In the genomic region with DNA sequence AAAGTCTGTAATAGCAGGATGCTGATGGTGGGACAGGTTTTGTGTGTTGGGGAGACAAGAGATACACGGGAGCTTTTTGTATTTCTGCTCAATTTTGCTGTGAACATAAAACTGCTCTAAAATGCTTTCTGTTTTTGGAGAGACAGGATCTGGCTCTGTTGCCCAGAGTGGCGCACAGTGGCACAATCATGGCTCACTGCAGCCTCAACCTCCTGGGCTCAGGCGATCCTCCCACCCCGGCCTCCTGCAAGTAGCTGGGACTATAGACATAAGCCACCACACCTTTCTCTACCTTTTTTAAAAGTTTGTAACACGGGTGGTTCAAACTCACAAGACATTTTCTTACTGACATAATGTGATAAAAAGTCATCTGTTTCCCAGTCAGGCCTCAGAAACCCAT, we compare ENCODE assay signal across 15 cellular contexts. TPM values are rescaled to one million over a fixed set of nuclear protein-coding genes. Genes with fewer than 3 reads are reported as not detected.
DNase-seq lines count a peak whose midpoint lies in the region; ATAC-seq, FAIRE-seq and TF ChIP-seq lines count a peak whose summit lies in the region.
"Had no signal": no experiment of that assay in that cellular context is flagged by ENCODE, and none has a peak within 500 bp of the region (broad histone marks: within the 10 kb centered on the region; RNA-seq: fewer than 3 reads in every experiment).

No MANE protein-coding gene starts in this region.

- dilution Hi-C loops in endothelial cell of umbilical vein (cut with MboI; ENCODE audit: extremely low pct_ligation_motif_present, low sequenced_read_pairs): no loop called here

- FAIRE-seq in endothelial cell of umbilical vein (lab: Jason Lieb, UNC): no peak

- H3K4me1 ChIP-seq in left ventricle myocardium inferior (peaks cover 99% of the 10 kb centered on the region), endothelial cell of umbilical vein (ENCODE audit: control insufficient read depth, extremely low read depth, insufficient read depth, low read length) (peaks cover 86% of the 10 kb centered on the region), rectal smooth muscle tissue (ENCODE audit: control insufficient read depth, insufficient read depth, low read length) (peaks cover 60% of the 10 kb centered on the region), vagina (peaks cover 87% of the 10 kb centered on the region)

- TF ChIP-seq CTCF in left ventricle myocardium inferior (IDR thresholded peaks at IDR 0.05; ENCODE audit: borderline replicate concordance): no peak
- TF ChIP-seq CTCF in endothelial cell of umbilical vein (IDR thresholded peaks at IDR 0.05; ENCODE audit: extremely low read depth in 1 of 2, insufficient read depth in 1 of 2, low read depth in 1 of 2, low read length in 2 of 2): no peak
- no peak for TF ChIP-seq CTCF in vagina (IDR thresholded peaks at IDR 0.05)

- H3K27ac ChIP-seq in left ventricle myocardium inferior (replicated peaks) (peak overlapping the region; percentile 86), endothelial cell of umbilical vein (ENCODE audit: insufficient read depth, low read depth, low read length) (no peak overlapping the region), rectal smooth muscle tissue (ENCODE audit: low read depth, low read length) (peak overlapping the region; percentile 53), vagina (peak overlapping the region; percentile 57)
- H3K27ac ChIP-seq: WERI-Rb-1 had no signal

- H3K4me3 ChIP-seq in left ventricle myocardium inferior (no peak overlapping the region), endothelial cell of umbilical vein (replicated peaks in 1 of 3; ENCODE audit: insufficient read depth in 1 of 3, low read depth in 1 of 3, low read length in 3 of 3) (no peak overlapping the region), rectal smooth muscle tissue (ENCODE audit: low read length) (no peak overlapping the region), vagina (no peak overlapping the region)
- H3K4me3 ChIP-seq: body of pancreas had no signal

- no peaks in the 10 kb centered on the region for H4K20me1 ChIP-seq in endothelial cell of umbilical vein (replicated peaks; ENCODE audit: control insufficient read depth, extremely low read depth, insufficient read depth, low read length)

- ATAC-seq in Right ventricle myocardium superior (ENCODE audit: poor library complexity): no peak
- no peak for ATAC-seq in HG03469 (IDR thresholded peaks at IDR 0.05; ENCODE audit: unreplicated experiment)
- no peak for ATAC-seq in HG03135 (IDR thresholded peaks at IDR 0.05; ENCODE audit: unreplicated experiment)
- ATAC-seq: body of pancreas; effector memory CD8-positive, alpha-beta T cell had no signal

- CTCF ChIA-PET in endothelial cell of umbilical vein (lab: Charles Lee): interaction anchor here (0.8 to 1.9 kb wide), 6 partner anchors 11 to 34 kb away, joined by 3 to 7 read pairs (median 4); partner anchors contain the start of gene CREB3L2

- H3K9me3 ChIP-seq in left ventricle myocardium inferior (replicated peaks) (no peaks in the 10 kb centered on the region), endothelial cell of umbilical vein (replicated peaks; ENCODE audit: control insufficient read depth, insufficient read depth, low read length) (no peaks in the 10 kb centered on the region), vagina (no peaks in the 10 kb centered on the region)
- H3K9me3 ChIP-seq: body of pancreas had no signal

- TF ChIP-seq POLR2A in endothelial cell of umbilical vein (IDR thresholded peaks at IDR 0.05; ENCODE audit: low read depth, low read length) (no peak), vagina (IDR thresholded peaks at IDR 0.05) (no peak)

- intact Hi-C loops in left ventricle myocardium inferior (cut with micrococcal nuclease): no loop called here
- intact Hi-C loops in Right ventricle myocardium superior (cut with DNase I): no loop called here
- intact Hi-C loops in endothelial cell of umbilical vein (cut with micrococcal nuclease): loop anchor here (2.0 kb wide), 1 partner anchor 55 kb away; no protein-coding TSS in a partner anchor
- intact Hi-C loops in vagina (cut with DNase I): loop anchor here (10.0 kb wide), 1 partner anchor 53 kb away; no protein-coding TSS in a partner anchor

- H3K9me1 ChIP-seq in endothelial cell of umbilical vein (replicated peaks; ENCODE audit: control insufficient read depth, extremely low read depth, insufficient read depth, low read length): no peaks in the 10 kb centered on the region

- H3K27me3 ChIP-seq in left ventricle myocardium inferior (ENCODE audit: low read depth) (no peaks in the 10 kb centered on the region), endothelial cell of umbilical vein (ENCODE audit: control insufficient read depth in 2 of 2, insufficient read depth in 2 of 2, low read length in 2 of 2) (no peaks in the 10 kb centered on the region), rectal smooth muscle tissue (ENCODE audit: control insufficient read depth, insufficient read depth, low read length) (no peaks in the 10 kb centered on the region), vagina (no peaks in the 10 kb centered on the region)
- H3K27me3 ChIP-seq: body of pancreas had no signal

- H2AFZ ChIP-seq in endothelial cell of umbilical vein (ENCODE audit: low read depth, low read length): no peak overlapping the region

- no peaks in the 10 kb centered on the region for H3K36me3 ChIP-seq in left ventricle myocardium inferior
- no peaks in the 10 kb centered on the region for H3K36me3 ChIP-seq in endothelial cell of umbilical vein (ENCODE audit: control insufficient read depth in 2 of 2, extremely low read depth in 1 of 2, insufficient read depth in 2 of 2, low read length in 2 of 2)
- H3K36me3 ChIP-seq in rectal smooth muscle tissue (ENCODE audit: control insufficient read depth, insufficient read depth, low read length): no peaks in the 10 kb centered on the region
- no peaks in the 10 kb centered on the region for H3K36me3 ChIP-seq in vagina
- H3K36me3 ChIP-seq: WERI-Rb-1 had no signal

- no TSS peak for BruUV-seq in endothelial cell of umbilical vein (replicated peaks; lab: Mats Ljungman, UMichigan)

- H3K4me2 ChIP-seq in endothelial cell of umbilical vein (ENCODE audit: insufficient read depth, low read length): peak overlapping the region; percentile 0

- DNase-seq in left ventricle myocardium inferior: no peak
- no peak for DNase-seq in Right ventricle myocardium superior
- DNase-seq in endothelial cell of umbilical vein (ENCODE audit: low read depth, low spot score): no peak
- DNase-seq in vagina (ENCODE audit: extremely low spot score in 2 of 2): no peak
- DNase-seq in superior temporal gyrus (ENCODE audit: extremely low spot score): no peak
- DNase-seq: activated CD8-positive, alpha-beta memory T cell treated with anti-CD3 and anti-CD28 coated beads for 24 hours; activated effector memory CD4-positive, alpha-beta T cell treated with anti-CD3 and anti-CD28 coated beads, Interleukin-2, amount 50 U/mL, for 16 hours; body of pancreas; effector memory CD8-positive, alpha-beta T cell; posterior cingulate gyrus; stimulated activated CD4-positive, alpha-beta T cell treated with anti-CD3 and anti-CD28 coated beads, Interleukin-1b, Interleukin-23, amount 100 ng/mL, for 48 hours; WERI-Rb-1 had no signal

- H3K9ac ChIP-seq in endothelial cell of umbilical vein (replicated peaks; ENCODE audit: extremely low read depth, insufficient read depth, low read length) (no peak overlapping the region), rectal smooth muscle tissue (ENCODE audit: low read length) (no peak overlapping the region)

- peaks cover 70% of the 10 kb centered on the region for H3K79me2 ChIP-seq in endothelial cell of umbilical vein (ENCODE audit: control insufficient read depth, insufficient read depth, low read length)

- POLR2A ChIA-PET in endothelial cell of umbilical vein (lab: Charles Lee): no interaction called here

TF ChIP-seq in endothelial cell of umbilical vein, 7 proteins besides CTCF, POLR2A, EP300 and RAD21:
- TF ChIP-seq GATA2 (IDR thresholded peaks at IDR 0.05; ENCODE audit: insufficient read depth, insufficient read length, low read depth, low read length): no peak
- TF ChIP-seq EZH2 (IDR thresholded peaks at IDR 0.05; ENCODE audit: borderline replicate concordance, low read depth, low read length, severe bottlenecking): no peak
- no peak for TF ChIP-seq POLR2AphosphoS5 (IDR thresholded peaks at IDR 0.05; ENCODE audit: insufficient read depth, low read depth, low read length)
- no peak for TF ChIP-seq FOS (IDR thresholded peaks at IDR 0.05; ENCODE audit: borderline replicate concordance, insufficient read depth, low read length)
- TF ChIP-seq JUN (IDR thresholded peaks at IDR 0.05; ENCODE audit: borderline replicate concordance, insufficient read depth, insufficient read length, low read depth): no peak
- no peak for TF ChIP-seq MYC (IDR thresholded peaks at IDR 0.05; ENCODE audit: low read depth, low read length)
- no peak for TF ChIP-seq MAX (IDR thresholded peaks at IDR 0.05; ENCODE audit: insufficient read depth, insufficient read length)

RNA-seq across cellular contexts. Expression of gene CREB3L2, which starts 14.3 kb away (rescaled TPM):
- 28.9 TPM for total RNA-seq in left ventricle myocardium inferior
- 18.1 TPM for total RNA-seq in Right ventricle myocardium superior
- 89.5 and 93.4 TPM in 2 replicates for total RNA-seq in endothelial cell of umbilical vein
- 29.6 and 32.1 TPM in 2 replicates for polyA plus RNA-seq in endothelial cell of umbilical vein
- polyA plus RNA-seq in endothelial cell of umbilical vein (2011; cell fraction: cytosol; rRNA removed): 33.1 and 33.4 TPM in 2 replicates
- polyA plus RNA-seq in endothelial cell of umbilical vein (2011; cell fraction: nucleus; rRNA removed): 36.1 and 37.2 TPM in 2 replicates
- 26.6 and 30.7 TPM in 2 replicates for polyA plus RNA-seq in endothelial cell of umbilical vein (2012)
- polyA minus RNA-seq in endothelial cell of umbilical vein: 79.8 and 96.8 TPM in 2 replicates
- 14.5 TPM for polyA minus RNA-seq in endothelial cell of umbilical vein (2011; cell fraction: cytosol; rRNA and poly(A)+ RNA removed)
- polyA minus RNA-seq in endothelial cell of umbilical vein (2011; cell fraction: nucleus; rRNA and poly(A)+ RNA removed): 110 and 141 TPM in 2 replicates
- 28.7 TPM for total RNA-seq in vagina

Comparison
In these comparisons a context has a peak if more than half of its experiments do, and no peak if none do; other contexts are left out.
1. intact Hi-C loops: an anchor here in endothelial cell of umbilical vein (2.0 kb wide) and vagina (10.0 kb wide); none called in left ventricle myocardium inferior and Right ventricle myocardium superior.